In the genomic region with DNA sequence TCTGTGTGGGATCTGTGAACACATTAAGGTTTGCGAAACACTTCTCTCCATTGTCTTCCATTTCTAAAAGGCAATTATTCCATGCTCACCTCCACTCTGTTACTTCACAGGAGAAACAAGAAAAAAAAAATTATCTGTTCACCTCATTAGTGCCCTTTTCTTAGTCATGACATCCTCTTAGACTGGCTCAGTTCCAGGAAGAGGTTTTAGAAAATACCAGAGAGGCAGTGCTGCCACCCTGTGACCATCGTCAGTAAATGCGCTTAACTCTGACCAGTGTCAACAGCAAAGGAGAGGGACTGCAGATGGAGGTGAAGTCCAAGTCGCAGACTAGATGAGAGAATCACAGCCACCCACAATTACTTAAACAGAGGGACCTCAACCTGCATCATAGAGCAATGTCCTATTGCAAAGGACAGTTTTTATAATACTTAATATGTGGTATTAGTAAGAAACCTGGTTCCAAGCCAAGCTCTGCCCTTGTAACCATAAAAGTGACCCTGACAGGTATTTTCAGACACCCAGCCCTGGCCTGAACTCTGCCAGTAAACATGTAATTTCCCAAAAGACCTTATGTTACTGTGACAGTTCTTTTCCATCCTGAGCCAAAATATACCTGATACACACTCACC, we compare ENCODE assay signal across 7 cellular contexts. TPM values are rescaled to one million over a fixed set of nuclear protein-coding genes. Genes with fewer than 3 reads are reported as not detected.
DNase-seq lines count a peak whose midpoint lies in the region; ATAC-seq and TF ChIP-seq lines count a peak whose summit lies in the region.

No MANE protein-coding gene starts in this region.

- intact Hi-C loops in Panc1 (cut with micrococcal nuclease; ENCODE audit: unreplicated experiment), result no loop called here
- intact Hi-C loops in activated T-helper 1 cell treated with anti-CD3 and anti-CD28 coated beads, Interleukin-12 subunit alpha, Interleukin-12 subunit beta, Interleukin-2, Interleukin-4 antibody, amounts not matched to agents 30 ng/mL and 10 ng/mL and 1 ng/mL, durations not matched to agents 14 hours and 24 hours and 36 hours (cut with micrococcal nuclease), result loop anchor here (1.0 to 5.0 kb wide), 7 partner anchors 19 to 393 kb away; partner anchors contain the start of genes BCKDHA, CEACAM21 and EXOSC5

- TF ChIP-seq CTCF in GM12872 (IDR thresholded peaks at IDR 0.05; ENCODE audit: insufficient read depth, low read depth, low read length) (peak; percentile 82), Panc1 (IDR thresholded peaks at IDR 0.05) (peak; percentile 80), fibroblast of villous mesenchyme (IDR thresholded peaks at IDR 0.05; ENCODE audit: insufficient read depth, low read depth, low read length) (peak; percentile 67)

- H3K36me3 ChIP-seq in Panc1 (ENCODE audit: control insufficient read depth, insufficient read depth, low read length), result no peaks in the 10 kb centered on the region

- no TSS peak for BruUV-seq in Panc1 (replicated peaks; lab: Mats Ljungman, UMichigan)

- no peak overlapping the region for H3K4me3 Mint-ChIP-seq in activated T-helper 1 cell treated with anti-CD3 and anti-CD28 coated beads, Interleukin-12 subunit alpha, Interleukin-12 subunit beta, Interleukin-2, Interleukin-4 antibody, amounts not matched to agents 30 ng/mL and 10 ng/mL and 1 ng/mL, durations not matched to agents 14 hours and 24 hours and 36 hours

- no peaks in the 10 kb centered on the region for H3K27me3 ChIP-seq in Panc1 (ENCODE audit: control insufficient read depth, insufficient read depth, low read length)

- H3K27me3 Mint-ChIP-seq in activated T-helper 1 cell treated with anti-CD3 and anti-CD28 coated beads, Interleukin-12 subunit alpha, Interleukin-12 subunit beta, Interleukin-2, Interleukin-4 antibody, amounts not matched to agents 30 ng/mL and 10 ng/mL and 1 ng/mL, durations not matched to agents 14 hours and 24 hours and 36 hours (ENCODE audit: insufficient read depth), result peaks cover 21% of the 10 kb centered on the region

- no peak overlapping the region for H3K27ac Mint-ChIP-seq in activated T-helper 1 cell treated with anti-CD3 and anti-CD28 coated beads, Interleukin-12 subunit alpha, Interleukin-12 subunit beta, Interleukin-2, Interleukin-4 antibody, amounts not matched to agents 30 ng/mL and 10 ng/mL and 1 ng/mL, durations not matched to agents 14 hours and 24 hours and 36 hours

- POLR2A ChIA-PET in Panc1 (lab: Charles Lee), result no interaction called here

- no peak overlapping the region for H3K27ac ChIP-seq in Panc1 (ENCODE audit: low read length)

- peaks cover 11% of the 10 kb centered on the region for H3K4me1 Mint-ChIP-seq in activated T-helper 1 cell treated with anti-CD3 and anti-CD28 coated beads, Interleukin-12 subunit alpha, Interleukin-12 subunit beta, Interleukin-2, Interleukin-4 antibody, amounts not matched to agents 30 ng/mL and 10 ng/mL and 1 ng/mL, durations not matched to agents 14 hours and 24 hours and 36 hours (ENCODE audit: low read depth)

- no peak overlapping the region for H3K4me3 ChIP-seq in Jurkat, Clone E6-1 (ENCODE audit: low read length)
- H3K4me3 ChIP-seq in Panc1 (ENCODE audit: low read depth in 2 of 2, low read length in 2 of 2), result no peak overlapping the region
- no peak overlapping the region for H3K4me3 ChIP-seq in fibroblast of villous mesenchyme (ENCODE audit: low read depth, low read length)

- H3K9me3 ChIP-seq in Panc1 (ENCODE audit: control insufficient read depth, insufficient read depth, low read depth, low read length), result no peaks in the 10 kb centered on the region

- DNase-seq in Jurkat, Clone E6-1 (ENCODE audit: low read depth, low spot score), result peak; percentile 67
- DNase-seq in Panc1 (ENCODE audit: low read depth, low spot score) (peak; percentile 36), fibroblast of villous mesenchyme (ENCODE audit: low read depth) (peak; percentile 78), pons (ENCODE audit: low spot score) (peak; percentile 68)
- DNase-seq in activated T-helper 1 cell treated with anti-CD3 and anti-CD28 coated beads, Interleukin-12 subunit alpha, Interleukin-12 subunit beta, Interleukin-2, Interleukin-4 antibody, amounts not matched to agents 30 ng/mL and 10 ng/mL and 1 ng/mL, durations not matched to agents 14 hours and 24 hours and 36 hours (ENCODE audit: low spot score), result peak; percentile 61

- in situ Hi-C loops in Panc1 (cut with HindIII; ENCODE audit: low pct_unique_long_range_greater_than_20kb, low sequenced_read_pairs), result no loop called here

- CTCF ChIA-PET in Panc1 (lab: Charles Lee), result no interaction called here

- no peaks in the 10 kb centered on the region for H3K36me3 Mint-ChIP-seq in activated T-helper 1 cell treated with anti-CD3 and anti-CD28 coated beads, Interleukin-12 subunit alpha, Interleukin-12 subunit beta, Interleukin-2, Interleukin-4 antibody, amounts not matched to agents 30 ng/mL and 10 ng/mL and 1 ng/mL, durations not matched to agents 14 hours and 24 hours and 36 hours (ENCODE audit: low read depth)

- peak; percentile 77 for ATAC-seq in Panc1
- ATAC-seq in HG03196 (IDR thresholded peaks at IDR 0.05; ENCODE audit: unreplicated experiment), result no peak

- no peaks in the 10 kb centered on the region for H3K4me1 ChIP-seq in Panc1 (ENCODE audit: control insufficient read depth, insufficient read depth, low read length)

- H3K9me3 Mint-ChIP-seq in activated T-helper 1 cell treated with anti-CD3 and anti-CD28 coated beads, Interleukin-12 subunit alpha, Interleukin-12 subunit beta, Interleukin-2, Interleukin-4 antibody, amounts not matched to agents 30 ng/mL and 10 ng/mL and 1 ng/mL, durations not matched to agents 14 hours and 24 hours and 36 hours, result no peaks in the 10 kb centered on the region

RNA-seq across cellular contexts. Expression of gene CEACAM21, which starts 19.4 kb away (rescaled TPM):
- polyA plus RNA-seq in Jurkat, Clone E6-1 (2012; ENCODE audit: insufficient read depth, insufficient read length), result 3.1 TPM
- total RNA-seq in Panc1 (2021; ENCODE audit: unreplicated experiment) (not detected), fibroblast of villous mesenchyme (not detected in 2 replicates)
- polyA plus RNA-seq in Panc1 (2012; ENCODE audit: insufficient read length), result not detected
- 34.1 and 38.5 TPM in 2 replicates for total RNA-seq in activated T-helper 1 cell treated with anti-CD3 and anti-CD28 coated beads, Interleukin-12 subunit alpha, Interleukin-12 subunit beta, Interleukin-2, Interleukin-4 antibody, amounts not matched to agents 30 ng/mL and 10 ng/mL and 1 ng/mL, durations not matched to agents 14 hours and 24 hours and 36 hours

RNA-seq across cellular contexts. Expression of gene CEACAM4, which starts 31.5 kb away (rescaled TPM):
- polyA plus RNA-seq in Jurkat, Clone E6-1 (2012; ENCODE audit: insufficient read depth, insufficient read length), result not detected
- not detected for total RNA-seq in Panc1 (2021; ENCODE audit: unreplicated experiment)
- polyA plus RNA-seq in Panc1 (2012; ENCODE audit: insufficient read length), result not detected
- not detected in 2 replicates for total RNA-seq in activated T-helper 1 cell treated with anti-CD3 and anti-CD28 coated beads, Interleukin-12 subunit alpha, Interleukin-12 subunit beta, Interleukin-2, Interleukin-4 antibody, amounts not matched to agents 30 ng/mL and 10 ng/mL and 1 ng/mL, durations not matched to agents 14 hours and 24 hours and 36 hours
- total RNA-seq in fibroblast of villous mesenchyme, result not detected in 2 replicates

Comparison
In these comparisons a context has a peak if more than half of its experiments do, and no peak if none do; other contexts are left out.
1. RNA of gene CEACAM21, which starts 19.4 kb away (total RNA-seq): 34.1 to 38.5 TPM in activated T-helper 1 cell treated with anti-CD3 and anti-CD28 coated beads, Interleukin-12 subunit alpha, Interleukin-12 subunit beta, Interleukin-2, Interleukin-4 antibody, amounts not matched to agents 30 ng/mL and 10 ng/mL and 1 ng/mL, durations not matched to agents 14 hours and 24 hours and 36 hours; not detected in Panc1 (single experiment) and not detected in fibroblast of villous mesenchyme; every median in the first group is over 10 times any median in the second.
2. Peak in every context shown above with its lines, with median percentiles within 50 percentile points of each other: CTCF ChIP-seq and DNase-seq.